12 cellular contexts compared by ENCODE assay signal in genomic region chr11:117185739-117186430, GRCh38. TPM values are rescaled to one million over a fixed set of nuclear protein-coding genes. Genes with fewer than 3 reads are reported as not detected.
DNase-seq lines count a peak whose midpoint lies in the region; ATAC-seq and TF ChIP-seq lines count a peak whose summit lies in the region.
"Had no signal": no experiment of that assay in that cellular context is flagged by ENCODE, and none has a peak within 500 bp of the region (broad histone marks: within the 10 kb centered on the region; RNA-seq: fewer than 3 reads in every experiment).

No MANE protein-coding gene starts in this region.

- H3K27ac ChIP-seq in BLaER1 (0 out of 2 replicates have a peak overlapping the region, but pooled peaks have one; percentile 30), neuronal stem cell (replicated peaks; ENCODE audit: low read length) (no peak overlapping the region)

- no peaks in the 10 kb centered on the region for H3K79me1 ChIP-seq in neuronal stem cell (ENCODE audit: low read depth, low read length)

- H2BK5ac ChIP-seq in neuronal stem cell (ENCODE audit: low read length): no peak overlapping the region

- H3K9me3 ChIP-seq in BLaER1 (no peaks in the 10 kb centered on the region), neuronal stem cell (replicated peaks in 1 of 2; ENCODE audit: control insufficient read depth in 2 of 2, insufficient read depth in 1 of 2, low read depth in 1 of 2, low read length in 2 of 2) (peaks cover 0 to under 1% of the 10 kb centered on the region in 2 donors)

- H3K9ac ChIP-seq in BLaER1 (no peak overlapping the region), neuronal stem cell (ENCODE audit: low read depth, low read length, poor library complexity) (no peak overlapping the region)

- H3K18ac ChIP-seq in neuronal stem cell (ENCODE audit: low read length): no peak overlapping the region

- no peak overlapping the region for H3K4ac ChIP-seq in neuronal stem cell (ENCODE audit: low read length)

- H2BK15ac ChIP-seq in neuronal stem cell (ENCODE audit: low read length): no peak overlapping the region

- H3K27me3 ChIP-seq in BLaER1 (no peaks in the 10 kb centered on the region), neuronal stem cell (ENCODE audit: control insufficient read depth in 3 of 3, insufficient read depth in 3 of 3, low read depth in 1 of 3, low read length in 3 of 3) (no peaks in the 10 kb centered on the region)

- peaks cover 17% of the 10 kb centered on the region; the same call in 1 of the 2 replicates for H3K36me3 ChIP-seq in BLaER1
- peaks cover 14 to 48% of the 10 kb centered on the region in 2 donors for H3K36me3 ChIP-seq in neuronal stem cell (replicated peaks in 1 of 2; ENCODE audit: control insufficient read depth in 2 of 2, insufficient read depth in 2 of 2, low read length in 2 of 2)

- H4K20me1 ChIP-seq in BLaER1: no peaks in the 10 kb centered on the region

- H3K23ac ChIP-seq in neuronal stem cell (ENCODE audit: low read depth, low read length, poor library complexity): no peak overlapping the region

- no CpG with 5 or more reads among the region's 4 CpGs for WGBS in neuronal stem cell (ENCODE audit: extremely low coverage in 2 of 2, insufficient read length in 2 of 2, insufficient replicate concordance in 1 of 2), 2 donors

- no peak for TF ChIP-seq CTCF in GM13976 (IDR thresholded peaks at IDR 0.05; ENCODE audit: borderline replicate concordance, control extremely low read depth, extremely low read depth, insufficient read depth, missing control alignments)

- in situ Hi-C loops in GM13976 (cut with MboI; ENCODE audit: low sequenced_read_pairs, unreplicated experiment): no loop called here

- ATAC-seq in GM19035 (IDR thresholded peaks at IDR 0.05; ENCODE audit: unreplicated experiment) (no peak), GM19397 (IDR thresholded peaks at IDR 0.05; ENCODE audit: unreplicated experiment) (no peak)

- H3K4me2 ChIP-seq in BLaER1 (peak overlapping the region; percentile 34; the same call in 1 of the 2 replicates), neuronal stem cell (ENCODE audit: insufficient read depth, low read length, poor library complexity, severe bottlenecking) (no peak overlapping the region)

- no peak overlapping the region for H2BK12ac ChIP-seq in neuronal stem cell (ENCODE audit: low read length)

- no peak overlapping the region for H3K14ac ChIP-seq in neuronal stem cell (ENCODE audit: low read length)

- no peak overlapping the region for H4K91ac ChIP-seq in neuronal stem cell (ENCODE audit: low read depth, low read length, poor library complexity)

- DNase-seq in GM13976 (ENCODE audit: low spot score): peak; percentile 67
- peak; percentile 74 for DNase-seq in SKM-1 (lab: John Stamatoyannopoulos, UW; ENCODE audit: unreplicated experiment)
- DNase-seq in medulla oblongata (ENCODE audit: extremely low spot score): peak; percentile 53
- no peak for DNase-seq in dedifferentiated amniotic fluid mesenchymal stem cell (ENCODE audit: extremely low spot score)
- DNase-seq in neuronal stem cell (ENCODE audit: low spot score): no peak
- DNase-seq: central memory CD4-positive, alpha-beta T cell; NCI-H1092; NCI-H82; stimulated activated CD4-positive, alpha-beta T cell treated with anti-CD3 and anti-CD28 coated beads, Interleukin-4, amount 100 ng/mL, for 4 hours had no signal

- no peak overlapping the region for H2AK5ac ChIP-seq in neuronal stem cell (ENCODE audit: low read depth, low read length)

- H2BK120ac ChIP-seq in neuronal stem cell (ENCODE audit: low read depth, low read length): no peak overlapping the region

- no peak overlapping the region for H4K8ac ChIP-seq in neuronal stem cell (ENCODE audit: low read depth, low read length)

- H2AFZ ChIP-seq in neuronal stem cell (ENCODE audit: low read length): no peak overlapping the region

- peaks cover 69% of the 10 kb centered on the region for H3K4me1 ChIP-seq in BLaER1
- peaks cover 0 to 5% of the 10 kb centered on the region in 2 donors for H3K4me1 ChIP-seq in neuronal stem cell (ENCODE audit: control insufficient read depth in 2 of 2, insufficient read depth in 1 of 2, low read depth in 1 of 2, low read length in 2 of 2)

- H3K4me3 ChIP-seq in BLaER1 (no peak overlapping the region), neuronal stem cell (ENCODE audit: low read length in 2 of 2) (no peak overlapping the region)

RNA-seq across cellular contexts. Expression of gene SIDT2, which starts 7.3 kb away (rescaled TPM):
- 16.9 TPM for polyA plus RNA-seq in neuronal stem cell (2013, experiment 1 of 2)
- polyA plus RNA-seq in neuronal stem cell (2013, experiment 2 of 2): 17.7 TPM

RNA-seq across cellular contexts. Expression of gene TAGLN, which starts 13.3 kb away (rescaled TPM):
- polyA plus RNA-seq in neuronal stem cell (2013, experiment 1 of 2): 159 TPM
- 154 TPM for polyA plus RNA-seq in neuronal stem cell (2013, experiment 2 of 2)

RNA-seq across cellular contexts. Expression of gene PAFAH1B2, which starts 41.8 kb away (rescaled TPM):
- polyA plus RNA-seq in neuronal stem cell (2013, experiment 1 of 2): 89.5 TPM
- polyA plus RNA-seq in neuronal stem cell (2013, experiment 2 of 2): 91.3 TPM

RNA-seq across cellular contexts. Expression of gene PCSK7, which starts 46.0 kb away (rescaled TPM):
- polyA plus RNA-seq in neuronal stem cell (2013, experiment 1 of 2): 12.7 TPM
- 12.2 TPM for polyA plus RNA-seq in neuronal stem cell (2013, experiment 2 of 2)

RNA-seq across cellular contexts. Expression of gene RNF214, which starts 46.6 kb away (rescaled TPM):
- 20.9 TPM for polyA plus RNA-seq in neuronal stem cell (2013, experiment 1 of 2)
- 21.5 TPM for polyA plus RNA-seq in neuronal stem cell (2013, experiment 2 of 2)

Comparison
In these comparisons a context has a peak if more than half of its experiments do, and no peak if none do; other contexts are left out.
1. DNase-seq: peak in GM13976 (single experiment), SKM-1 (single experiment) and medulla oblongata (single experiment); none in dedifferentiated amniotic fluid mesenchymal stem cell (single experiment) and neuronal stem cell (single experiment).